Comparison of ENCODE assay signal across 1 cellular context in genomic region chr1:145957443-145958319, GRCh38.
TF ChIP-seq lines count a peak whose summit lies in the region.

LIX1L (minus strand) TSS chr1:145958017; CDS start chr1:145957927, 90 bp downstream.

TF ChIP-seq in HepG2, 621 proteins besides CTCF, POLR2A, EP300 and RAD21 (continued from another document and continues in another):
- TF ChIP-seq HMGXB3 (CRISPR knock-in tag; IDR thresholded peaks at IDR 0.05; ENCODE audit: borderline replicate concordance) (no peak), ZNF280B (CRISPR knock-in tag; IDR thresholded peaks at IDR 0.05; ENCODE audit: borderline replicate concordance) (no peak), ZBTB43 (CRISPR knock-in tag; conservative IDR thresholded peaks at IDR 0.05) (no peak), MLLT10 (CRISPR knock-in tag; IDR thresholded peaks at IDR 0.05) (no peak), KAT8 (CRISPR knock-in tag; IDR thresholded peaks at IDR 0.05) (no peak), SP4 (CRISPR knock-in tag; IDR thresholded peaks at IDR 0.05) (peak; percentile 81), ARID2 (CRISPR knock-in tag; IDR thresholded peaks at IDR 0.05; ENCODE audit: borderline replicate concordance) (no peak), ZBTB39 (CRISPR knock-in tag; IDR thresholded peaks at IDR 0.05) (no peak; the same call in 1 of the 2 replicates), HDAC1 (CRISPR knock-in tag; IDR thresholded peaks at IDR 0.05) (no peak; the same call in 1 of the 2 replicates), YEATS4 (CRISPR knock-in tag; IDR thresholded peaks at IDR 0.05; ENCODE audit: borderline replicate concordance) (peak; percentile 63; the same call in 1 of the 2 replicates), ZNF552 (CRISPR knock-in tag; IDR thresholded peaks at IDR 0.05; ENCODE audit: borderline replicate concordance) (no peak), HOMEZ (CRISPR knock-in tag; IDR thresholded peaks at IDR 0.05; ENCODE audit: low read depth) (no peak), ZNF780A (CRISPR knock-in tag; IDR thresholded peaks at IDR 0.05) (no peak), SRSF9 (IDR thresholded peaks at IDR 0.05; ENCODE audit: borderline replicate concordance, insufficient read depth, low read depth, low read length, poor library complexity, severe bottlenecking) (no peak), TP53 (CRISPR knock-in tag; conservative IDR thresholded peaks at IDR 0.05) (no peak), PAXIP1 (CRISPR knock-in tag; conservative IDR thresholded peaks at IDR 0.05) (no peak), ZNF589 (CRISPR knock-in tag; conservative IDR thresholded peaks at IDR 0.05) (no peak), NRL (CRISPR knock-in tag; IDR thresholded peaks at IDR 0.05; ENCODE audit: borderline replicate concordance) (0 out of 2 replicates have a peak, but pooled peaks have one; percentile 66), RNF219 (CRISPR knock-in tag; IDR thresholded peaks at IDR 0.05) (no peak), ZSCAN22 (CRISPR knock-in tag; IDR thresholded peaks at IDR 0.05) (no peak), RARA (CRISPR knock-in tag; IDR thresholded peaks at IDR 0.05) (no peak; the same call in 1 of the 2 replicates), MBNL3 (CRISPR knock-in tag; conservative IDR thresholded peaks at IDR 0.05) (no peak), ZNF207 (IDR thresholded peaks at IDR 0.05; ENCODE audit: borderline replicate concordance) (no peak), NR3C1 (CRISPR knock-in tag; IDR thresholded peaks at IDR 0.05) (no peak), CEBPB (IDR thresholded peaks at IDR 0.05; ENCODE audit: borderline replicate concordance, low read depth, low read length) (no peak), PHF5A (CRISPR knock-in tag; IDR thresholded peaks at IDR 0.05; ENCODE audit: low read depth, unreplicated experiment) (no peak), ZNF766 (CRISPR knock-in tag; IDR thresholded peaks at IDR 0.05; ENCODE audit: borderline replicate concordance) (no peak), SCMH1 (CRISPR knock-in tag; IDR thresholded peaks at IDR 0.05; ENCODE audit: borderline replicate concordance) (no peak), ARID4A (CRISPR knock-in tag; IDR thresholded peaks at IDR 0.05; ENCODE audit: borderline replicate concordance) (peak; percentile 73; the same call in 1 of the 2 replicates), MEIS1 (CRISPR knock-in tag; IDR thresholded peaks at IDR 0.05; ENCODE audit: borderline replicate concordance) (no peak), JDP2 (CRISPR knock-in tag; IDR thresholded peaks at IDR 0.05; ENCODE audit: borderline replicate concordance) (no peak), ZNF264 (CRISPR knock-in tag; IDR thresholded peaks at IDR 0.05) (0 out of 2 replicates have a peak, but pooled peaks have one; percentile 45), SIX4 (CRISPR knock-in tag; IDR thresholded peaks at IDR 0.05) (no peak), ZNF333 (CRISPR knock-in tag; IDR thresholded peaks at IDR 0.05; ENCODE audit: borderline replicate concordance) (no peak), ZNF775 (CRISPR knock-in tag; IDR thresholded peaks at IDR 0.05; ENCODE audit: borderline replicate concordance) (no peak)
